In the genomic region with DNA sequence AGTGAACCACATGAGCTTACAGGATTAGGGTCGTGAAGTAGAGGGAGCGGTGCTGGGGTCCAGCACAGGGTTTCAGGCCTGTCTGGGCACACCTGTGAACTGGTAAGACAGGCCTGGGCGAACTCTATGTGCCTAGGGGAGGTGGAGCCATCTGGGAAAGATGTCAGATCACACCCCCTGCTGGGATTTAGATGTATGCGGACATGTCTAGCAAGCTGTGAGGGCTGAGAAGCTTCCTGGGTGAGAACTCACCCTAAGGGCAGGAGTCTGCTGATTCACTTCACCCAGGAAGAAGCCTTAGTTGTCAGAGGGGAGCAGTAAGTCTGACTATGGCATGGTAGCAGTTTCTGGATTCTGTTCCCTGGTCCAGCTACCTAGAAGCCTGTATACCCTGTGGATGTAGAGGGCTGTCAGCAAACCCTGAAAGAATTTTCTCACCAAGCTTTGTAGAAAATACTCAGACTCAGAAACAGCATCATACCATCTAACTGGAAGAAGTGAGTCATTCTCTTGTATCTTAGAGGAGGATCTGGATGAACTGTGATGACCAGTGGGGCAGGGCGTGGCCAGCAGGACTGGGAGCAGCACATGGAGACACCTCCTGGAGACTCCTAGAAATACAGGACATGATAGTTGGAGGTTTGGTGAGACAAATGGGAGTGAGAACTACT, we compare ENCODE assay signal across 8 cellular contexts. TPM values are rescaled to one million over a fixed set of nuclear protein-coding genes. Genes with fewer than 3 reads are reported as not detected.
A peak's percentile ranks its signal among the peaks of the same experiment; 100 is the strongest.
DNase-seq lines count a peak whose midpoint lies in the region; ATAC-seq and TF ChIP-seq lines count a peak whose summit lies in the region.

No MANE protein-coding gene starts in this region.

- POLR2A ChIA-PET in AG04450 (lab: Yijun Ruan, JAX) = interaction anchor here (0.5 to 1.8 kb wide), 2 partner anchors 9 to 76 kb away, joined by 3 to 7 read pairs; no protein-coding TSS in a partner anchor

- H3K4me3 ChIP-seq in AG04450 (ENCODE audit: low read depth, low read length) = no peak overlapping the region
- H3K4me3 ChIP-seq in GM12875 (ENCODE audit: low read depth, low read length) = no peak overlapping the region
- no peak overlapping the region for H3K4me3 ChIP-seq in hepatocyte

- DNase-seq in AG04450 (ENCODE audit: low read depth, low spot score) (peak; percentile 84), NCI-H446 treated with DMSO at 0.1 percent for 48 hours (lab: John Stamatoyannopoulos, UW) (peak; percentile 56), amniotic stem cell (lab: John Stamatoyannopoulos, UW) (peak; percentile 91), hepatocyte (ENCODE audit: low spot score) (peak; percentile 91)
- peak; percentile 19 for DNase-seq in stimulated activated CD4-positive, alpha-beta T cell treated with anti-CD3 and anti-CD28 coated beads, Interleukin-4, amount 100 ng/mL, for 24 hours

- H2AFZ ChIP-seq in hepatocyte = no peak overlapping the region

- WGBS in hepatocyte (ENCODE audit: low lambda C conversion rate, missing lambda C conversion rate) = 66% methylated on average over 5 of the region's 5 CpGs

- peak overlapping the region; percentile 98 for H3K27ac ChIP-seq in AG04450 (ENCODE audit: low read depth, low read length)
- peak overlapping the region; percentile 64 for H3K27ac ChIP-seq in hepatocyte

- no peaks in the 10 kb centered on the region for H3K79me2 ChIP-seq in hepatocyte

- H3K27me3 ChIP-seq in AG04450 (ENCODE audit: control insufficient read depth, insufficient read depth, low read length) (no peaks in the 10 kb centered on the region), hepatocyte (no peaks in the 10 kb centered on the region)

- H3K9me2 ChIP-seq in hepatocyte (replicated peaks; ENCODE audit: insufficient read depth) = no peaks in the 10 kb centered on the region

- no peaks in the 10 kb centered on the region for H3K36me3 ChIP-seq in hepatocyte (replicated peaks; ENCODE audit: insufficient read depth, low read depth)

- no peak for ATAC-seq in HG03175 (IDR thresholded peaks at IDR 0.05; ENCODE audit: unreplicated experiment)
- ATAC-seq in HG02763 (IDR thresholded peaks at IDR 0.05; ENCODE audit: unreplicated experiment) = no peak

- no peak overlapping the region for H3K4me2 ChIP-seq in hepatocyte

- H3K9me3 ChIP-seq in AG04450 (ENCODE audit: control insufficient read depth, insufficient read depth, low read length) (no peaks in the 10 kb centered on the region), hepatocyte (ENCODE audit: low read depth) (no peaks in the 10 kb centered on the region)

- TF ChIP-seq CTCF in AG04450 (IDR thresholded peaks at IDR 0.05; ENCODE audit: low read depth, low read length) = peak; percentile 70
- 0 out of 2 replicates have a peak, but pooled peaks have one; percentile 8 for TF ChIP-seq CTCF in GM12875 (IDR thresholded peaks at IDR 0.05; ENCODE audit: borderline replicate concordance, insufficient read depth, low read depth, low read length)
- TF ChIP-seq CTCF in hepatocyte (IDR thresholded peaks at IDR 0.05; ENCODE audit: poor library complexity) = peak; percentile 42

- no peaks in the 10 kb centered on the region for H4K20me1 ChIP-seq in hepatocyte (ENCODE audit: insufficient read depth, poor library complexity, severe bottlenecking)

- no peaks in the 10 kb centered on the region for H3K4me1 ChIP-seq in hepatocyte (ENCODE audit: insufficient read depth)

- CTCF ChIA-PET in AG04450 (lab: Charles Lee) = interaction anchor here (0.6 to 4.7 kb wide), 10 partner anchors 9 to 289 kb away, joined by 3 to 36 read pairs (median 3); no protein-coding TSS in a partner anchor

RNA-seq across cellular contexts. Expression of gene PYGL, which starts 11.2 kb away (rescaled TPM):
- polyA plus RNA-seq in AG04450 (2011; rRNA removed) (57.8 and 60.4 TPM in 2 replicates), hepatocyte (37.9 and 38.5 TPM in 2 replicates)
- polyA minus RNA-seq in AG04450 (2011; rRNA and poly(A)+ RNA removed) = 47.8 and 52.5 TPM in 2 replicates
- total RNA-seq in hepatocyte = 46.2 and 51.6 TPM in 2 replicates

Comparison
In these comparisons a context has a peak if more than half of its experiments do, and no peak if none do; other contexts are left out.
1. DNase-seq: peak in every context shown above with its lines; median percentile 91 in amniotic stem cell; 91 in hepatocyte; 84 in AG04450; 56 in NCI-H446 treated with DMSO at 0.1 percent for 48 hours; 19 in stimulated activated CD4-positive, alpha-beta T cell treated with anti-CD3 and anti-CD28 coated beads, Interleukin-4, amount 100 ng/mL, for 24 hours.
2. CTCF ChIP-seq: peak in every context shown above with its lines; median percentile 70 in AG04450; 42 in hepatocyte; 8 in GM12875.